Comparison of ENCODE assay signal across 8 cellular contexts in the genomic region with DNA sequence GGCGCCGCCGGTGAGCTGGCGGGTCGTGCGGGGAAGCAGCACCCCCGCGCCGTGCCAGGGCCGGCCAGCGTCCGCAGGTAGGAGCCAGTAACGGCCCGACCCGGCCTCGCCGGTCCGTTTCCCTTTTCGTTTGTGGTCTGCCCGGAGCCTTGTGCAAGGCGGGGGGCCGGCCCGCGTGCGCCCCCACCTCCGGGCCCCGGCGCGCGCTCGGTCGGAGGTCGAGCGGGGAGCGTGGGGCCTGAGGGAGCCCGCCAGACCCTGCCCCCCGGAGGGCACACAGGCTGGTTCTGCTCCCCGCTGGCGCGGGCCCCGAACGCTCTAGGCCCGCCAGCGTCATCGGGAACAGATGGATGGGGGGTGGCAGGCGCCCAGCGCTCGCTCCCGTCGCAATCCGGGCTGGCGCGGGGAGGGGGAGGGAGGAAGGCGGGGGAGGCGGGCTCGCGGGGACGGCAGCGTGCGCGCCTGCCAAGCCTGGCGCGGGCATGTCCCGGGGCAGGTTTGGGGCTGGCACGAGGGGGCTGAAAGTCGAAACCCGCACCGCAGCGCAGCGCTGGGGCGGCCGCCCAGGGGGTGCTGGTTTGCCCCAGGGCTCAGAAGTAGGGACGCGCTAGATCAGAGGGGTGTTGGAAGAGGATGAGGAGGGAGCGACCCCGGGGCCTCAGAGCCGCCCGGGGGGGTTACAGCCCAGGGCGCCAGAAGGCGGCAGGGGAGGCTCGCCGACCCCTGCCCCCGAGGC. TPM values are rescaled to one million over a fixed set of nuclear protein-coding genes. Genes with fewer than 3 reads are reported as not detected.
DNase-seq lines count a peak whose midpoint lies in the region; ATAC-seq and TF ChIP-seq lines count a peak whose summit lies in the region.

No MANE protein-coding gene starts in this region.

- H3K4me3 Mint-ChIP-seq in activated naive CD4-positive, alpha-beta T cell treated with anti-CD3 and anti-CD28 coated beads, Interleukin-2, amount 10 ng/mL, durations not matched to agents 7 days and 5 days = peak overlapping the region; percentile 49

- peak overlapping the region; percentile 69 for H3K9ac ChIP-seq in neural cell (ENCODE audit: low read length)

- H3K9me3 Mint-ChIP-seq in activated naive CD4-positive, alpha-beta T cell treated with anti-CD3 and anti-CD28 coated beads, Interleukin-2, amount 10 ng/mL, durations not matched to agents 7 days and 5 days = no peaks in the 10 kb centered on the region

- H2AFZ ChIP-seq in neural cell (ENCODE audit: low read depth, low read length) = no peak overlapping the region

- H4K20me1 ChIP-seq in neural cell (ENCODE audit: insufficient read depth) = peaks cover 6% of the 10 kb centered on the region

- H3K27me3 ChIP-seq in neural cell (ENCODE audit: insufficient read depth, low read depth, low read length) = no peaks in the 10 kb centered on the region
- no peaks in the 10 kb centered on the region for H3K27me3 ChIP-seq in upper lobe of left lung

- TF ChIP-seq RAD21 in neural cell (conservative IDR thresholded peaks at IDR 0.05) = no peak

- H3K4me3 ChIP-seq in neural cell (ENCODE audit: low read length) = peak overlapping the region; percentile 76
- peak overlapping the region; percentile 43 to 72 (median 69) for H3K4me3 ChIP-seq in upper lobe of left lung

- no peak overlapping the region for H3K4me2 ChIP-seq in neural cell (ENCODE audit: low read length)

- peak overlapping the region; percentile 55 for H3K27ac ChIP-seq in neural cell (ENCODE audit: low read length)
- H3K27ac ChIP-seq in upper lobe of left lung = peak overlapping the region; percentile 89 to 94 (median 92)

- H3K27ac Mint-ChIP-seq in activated naive CD4-positive, alpha-beta T cell treated with anti-CD3 and anti-CD28 coated beads, Interleukin-2, amount 10 ng/mL, durations not matched to agents 7 days and 5 days = no peak overlapping the region

- ATAC-seq in upper lobe of left lung (ENCODE audit: low FRiP score in 2 of 2) (peak; percentile 11 to 60), GM21737 (IDR thresholded peaks at IDR 0.05; ENCODE audit: unreplicated experiment) (no peak)

- no peaks in the 10 kb centered on the region for H3K36me3 Mint-ChIP-seq in activated naive CD4-positive, alpha-beta T cell treated with anti-CD3 and anti-CD28 coated beads, Interleukin-2, amount 10 ng/mL, durations not matched to agents 7 days and 5 days

- peaks cover 4% of the 10 kb centered on the region for H3F3A ChIP-seq in neural cell (ENCODE audit: insufficient read depth, low read length, poor library complexity, severe bottlenecking)

- CTCF ChIA-PET in activated naive CD4-positive, alpha-beta T cell treated with anti-CD3 and anti-CD28 coated beads, Interleukin-2, amount 10 ng/mL, durations not matched to agents 7 days and 5 days (lab: Charles Lee) = interaction anchor here (1.2 to 8.4 kb wide), 7 partner anchors 120 to 298 kb away, joined by 3 to 93 read pairs (median 6); no protein-coding TSS in a partner anchor

- peak; percentile 61 for DNase-seq in CMK (ENCODE audit: low read depth)
- DNase-seq in HuH-7 (ENCODE audit: low spot score) = peak; percentile 86
- DNase-seq in OCI-M1 (lab: John Stamatoyannopoulos, UW) = peak; percentile 82
- DNase-seq in activated naive CD4-positive, alpha-beta T cell treated with anti-CD3 and anti-CD28 coated beads, Interleukin-2, amount 10 ng/mL, durations not matched to agents 7 days and 5 days = peak; percentile 58
- peak; percentile 44 for DNase-seq in germinal center (ENCODE audit: low spot score)
- DNase-seq in upper lobe of left lung = peak; percentile 83 to 96

- H3K4me1 Mint-ChIP-seq in activated naive CD4-positive, alpha-beta T cell treated with anti-CD3 and anti-CD28 coated beads, Interleukin-2, amount 10 ng/mL, durations not matched to agents 7 days and 5 days = peaks cover 42% of the 10 kb centered on the region

- peak in 2 of 4 donors; percentile 66 to 79 for TF ChIP-seq POLR2A in upper lobe of left lung (IDR thresholded peaks at IDR 0.05)

- TF ChIP-seq EP300 in neural cell (conservative IDR thresholded peaks at IDR 0.05; ENCODE audit: poor library complexity, severe bottlenecking) (no peak), upper lobe of left lung (IDR thresholded peaks at IDR 0.05) (no peak)

- peaks cover 64 to 87% (median 82%) of the 10 kb centered on the region in 4 donors for H3K4me1 ChIP-seq in upper lobe of left lung

- H3K27me3 Mint-ChIP-seq in activated naive CD4-positive, alpha-beta T cell treated with anti-CD3 and anti-CD28 coated beads, Interleukin-2, amount 10 ng/mL, durations not matched to agents 7 days and 5 days = peaks cover 93% of the 10 kb centered on the region

- H3K79me2 ChIP-seq in neural cell (replicated peaks; ENCODE audit: insufficient read depth, low read length) = peaks cover 69% of the 10 kb centered on the region

- H3K36me3 ChIP-seq in neural cell (ENCODE audit: insufficient read depth, low read length) (no peaks in the 10 kb centered on the region), upper lobe of left lung (no peaks in the 10 kb centered on the region)

- no peaks in the 10 kb centered on the region for H3K9me3 ChIP-seq in neural cell (ENCODE audit: low read length)
- H3K9me3 ChIP-seq in upper lobe of left lung = no peaks in the 10 kb centered on the region

- 0% methylated on average over 19 to 65 of the region's 83 CpGs for WGBS in upper lobe of left lung, 2 donors

- TF ChIP-seq CTCF in neural cell (IDR thresholded peaks at IDR 0.05; ENCODE audit: poor library complexity, severe bottlenecking) (no peak), upper lobe of left lung (IDR thresholded peaks at IDR 0.05) (peak in 2 of 6 experiments; percentile 21 to 24)

- no peaks in the 10 kb centered on the region for H3K9me2 ChIP-seq in neural cell (ENCODE audit: insufficient read depth, low read length)

TF ChIP-seq in neural cell, 6 proteins besides CTCF, POLR2A, EP300 and RAD21:
- TF ChIP-seq POLR2AphosphoS5 (IDR thresholded peaks at IDR 0.05) (peak; percentile 33), EZH2 (IDR thresholded peaks at IDR 0.05; ENCODE audit: borderline replicate concordance, insufficient read depth, low read length, poor library complexity, severe bottlenecking) (no peak), REST (IDR thresholded peaks at IDR 0.05; ENCODE audit: borderline replicate concordance) (no peak), MXI1 (conservative IDR thresholded peaks at IDR 0.05; ENCODE audit: poor library complexity, severe bottlenecking) (no peak), SMC3 (conservative IDR thresholded peaks at IDR 0.05; ENCODE audit: poor library complexity) (peak; percentile 19), TAF1 (IDR thresholded peaks at IDR 0.05; ENCODE audit: low read depth) (no peak)
TF ChIP-seq in neural cell: peak in this region for 2.

RNA-seq across cellular contexts. Expression of gene GSE1, which starts 1.5 kb away (rescaled TPM):
- polyA plus RNA-seq in neural cell = 35.6 and 38.3 TPM in 2 replicates
- 65.7 and 89.0 TPM in 2 replicates for polyA minus RNA-seq in neural cell
- 100 to 1,000 TPM in 2 of 6 donors, 10 to 100 TPM in 4; 80.2 to 332 (median 90.8) TPM for total RNA-seq in upper lobe of left lung
